ENCODE assay signal across 1 cellular context in the genomic region with DNA sequence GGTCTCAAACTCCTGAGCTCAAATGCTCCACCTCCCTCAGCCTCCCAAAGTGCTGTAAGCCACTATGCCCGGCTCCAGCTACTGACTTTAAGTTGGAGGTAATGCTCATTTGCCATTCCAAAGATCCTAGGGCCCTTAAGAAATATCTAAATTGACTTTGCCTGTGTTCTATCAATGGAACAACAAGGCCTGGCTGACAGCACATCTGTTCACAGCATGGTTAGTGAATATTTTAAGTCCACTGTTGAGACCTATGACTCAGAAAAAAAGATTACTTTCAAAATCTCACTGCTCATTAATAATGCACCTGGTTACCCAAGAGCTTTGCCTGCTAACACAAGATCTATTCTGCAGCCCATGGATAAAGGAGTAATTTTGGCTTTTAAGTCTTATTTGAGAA.
A peak's percentile ranks its signal among the peaks of the same experiment; 100 is the strongest.
TF ChIP-seq lines count a peak whose summit lies in the region.

No MANE protein-coding gene starts in this region.

TF ChIP-seq in K562, 482 proteins besides CTCF, POLR2A, EP300 and RAD21:
- peak; percentile 20; the same call in 1 of the 2 replicates for TF ChIP-seq CBFA2T3 (IDR thresholded peaks at IDR 0.05)
- TF ChIP-seq IRF2 (CRISPR knock-in tag; IDR thresholded peaks at IDR 0.05) = no peak
- no peak for TF ChIP-seq TSC22D4 (tag; IDR thresholded peaks at IDR 0.05)
- TF ChIP-seq CBX3 (IDR thresholded peaks at IDR 0.05; ENCODE audit: borderline replicate concordance in 1 of 2, low read length in 2 of 2) = peak in 1 of 2 experiments; percentile 14; a peak in 1 of 3 replicates
TF ChIP-seq in K562: peak in this region for 2.
